In genomic region chr5:126490167-126490937, GRCh38 we compare ENCODE assay signal across 10 cellular contexts.
DNase-seq lines count a peak whose midpoint lies in the region; ATAC-seq, FAIRE-seq and TF ChIP-seq lines count a peak whose summit lies in the region.
"Had no signal": no experiment of that assay in that cellular context is flagged by ENCODE, and none has a peak within 500 bp of the region (broad histone marks: within the 10 kb centered on the region; RNA-seq: fewer than 3 reads in every experiment).

No MANE protein-coding gene starts in this region.

- H3K4me1 ChIP-seq in right atrium auricular region (peaks cover 0 to 7% of the 10 kb centered on the region in 2 donors), testis (peaks cover 24% of the 10 kb centered on the region)

- H3K27me3 ChIP-seq in right atrium auricular region = no peaks in the 10 kb centered on the region
- H3K27me3 ChIP-seq in testis = no peaks in the 10 kb centered on the region

- no peak for FAIRE-seq in GM12892 (lab: Jason Lieb, UNC)

- H3K9me3 ChIP-seq in right atrium auricular region = no peaks in the 10 kb centered on the region
- no peaks in the 10 kb centered on the region for H3K9me3 ChIP-seq in testis

- H3K36me3 ChIP-seq in right atrium auricular region (peaks cover 83% of the 10 kb centered on the region), testis (ENCODE audit: low read depth, missing control alignments) (no peaks in the 10 kb centered on the region)

- WGBS in testis, 2 donors = 63 to 68% methylated on average over 12 of the region's 12 CpGs

- intact Hi-C loops in testis (cut with DNase I; ENCODE audit: low total_unique reads) = no loop called here

- ATAC-seq in GM18511 (IDR thresholded peaks at IDR 0.05; ENCODE audit: unreplicated experiment) (no peak), GM21447 (IDR thresholded peaks at IDR 0.05; ENCODE audit: unreplicated experiment) (no peak)

- H3K27ac ChIP-seq in VCaP = no peak overlapping the region
- H3K27ac ChIP-seq in right atrium auricular region = peak overlapping the region; percentile 18
- peak overlapping the region; percentile 20 to 75 for H3K27ac ChIP-seq in testis
- H3K27ac ChIP-seq: 22Rv1 had no signal

- DNase-seq in DMS 273 (lab: John Stamatoyannopoulos, UW; ENCODE audit: unreplicated experiment) = peak; percentile 20
- DNase-seq in DMS 273 treated with DMSO at 0.1 percent for 48 hours (lab: John Stamatoyannopoulos, UW) = no peak
- DNase-seq in right atrium auricular region (ENCODE audit: low spot score) = no peak
- peak; percentile 53 for DNase-seq in testis
- DNase-seq in GM12892 (ENCODE audit: insufficient read length) = no peak

- TF ChIP-seq POLR2A in testis (IDR thresholded peaks at IDR 0.05) = no peak
- TF ChIP-seq POLR2A in GM12892 (IDR thresholded peaks at IDR 0.05; ENCODE audit: low read depth, low read length) = no peak

- no peak overlapping the region for H3K4me3 ChIP-seq in right atrium auricular region
- H3K4me3 ChIP-seq in testis = no peak overlapping the region
- H3K4me3 ChIP-seq: lung had no signal

- TF ChIP-seq CTCF in VCaP (conservative IDR thresholded peaks at IDR 0.05) (peak; percentile 37; the same call in 1 of the 2 replicates), right atrium auricular region (IDR thresholded peaks at IDR 0.05) (no peak), testis (IDR thresholded peaks at IDR 0.05) (peak in 1 of 3 experiments; percentile 10)

Comparison
In these comparisons a context has a peak if more than half of its experiments do, and no peak if none do; other contexts are left out.
1. DNase-seq: peak in DMS 273 (single experiment) and testis (single experiment); none in DMS 273 treated with DMSO at 0.1 percent for 48 hours (single experiment), right atrium auricular region (single experiment) and GM12892 (single experiment).